Comparison of ENCODE assay signal across 9 cellular contexts in genomic region chr19:16088351-16088984, GRCh38. TPM values are rescaled to one million over a fixed set of nuclear protein-coding genes. Genes with fewer than 3 reads are reported as not detected.
DNase-seq lines count a peak whose midpoint lies in the region; ATAC-seq and TF ChIP-seq lines count a peak whose summit lies in the region.
"Had no signal": no experiment of that assay in that cellular context is flagged by ENCODE, and none has a peak within 500 bp of the region (broad histone marks: within the 10 kb centered on the region; RNA-seq: fewer than 3 reads in every experiment).

No MANE protein-coding gene starts in this region.

- peaks cover 100% of the 10 kb centered on the region for H4K20me1 ChIP-seq in smooth muscle cell (ENCODE audit: low read depth)

- peak; percentile 41 for TF ChIP-seq POLR2A in GM18505 (IDR thresholded peaks at IDR 0.05; ENCODE audit: borderline replicate concordance, extremely low read depth, insufficient read depth, insufficient read length)

- H3K27me3 ChIP-seq in smooth muscle cell (ENCODE audit: low read depth) = no peaks in the 10 kb centered on the region

- no peak overlapping the region for H2AFZ ChIP-seq in smooth muscle cell (ENCODE audit: low read depth)

- H3K4me1 ChIP-seq in smooth muscle cell (ENCODE audit: low read depth) = no peaks in the 10 kb centered on the region

- H3K9me3 Mint-ChIP-seq in WTC11 = no peaks in the 10 kb centered on the region
- no peaks in the 10 kb centered on the region for H3K9me3 Mint-ChIP-seq in immature natural killer cell

- WGBS in smooth muscle cell (ENCODE audit: low lambda C conversion rate) = 97% methylated on average over 16 of the region's 16 CpGs

- no peaks in the 10 kb centered on the region for H3K27me3 Mint-ChIP-seq in WTC11 (ENCODE audit: low read depth)
- H3K27me3 Mint-ChIP-seq in immature natural killer cell (ENCODE audit: low read depth in 3 of 3) = peaks cover 5 to 14% (median 8%) of the 10 kb centered on the region in 3 donors

- peaks cover 92% of the 10 kb centered on the region for H3F3A ChIP-seq in smooth muscle cell (ENCODE audit: low read depth)

- peak overlapping the region; percentile 57 for H3K27ac ChIP-seq in smooth muscle cell (ENCODE audit: low read depth)

- peaks cover 91% of the 10 kb centered on the region for H3K36me3 Mint-ChIP-seq in WTC11
- H3K36me3 Mint-ChIP-seq in immature natural killer cell = peaks cover 33 to 64% (median 44%) of the 10 kb centered on the region in 3 donors

- ATAC-seq in GM18505 (IDR thresholded peaks at IDR 0.05; ENCODE audit: unreplicated experiment) = no peak
- no peak for ATAC-seq in WTC11
- no peak for ATAC-seq in HG02973 (IDR thresholded peaks at IDR 0.05; ENCODE audit: unreplicated experiment)
- ATAC-seq in HG02763 (IDR thresholded peaks at IDR 0.05; ENCODE audit: unreplicated experiment) = no peak

- H3K4me1 Mint-ChIP-seq in WTC11 (no peaks in the 10 kb centered on the region), immature natural killer cell (peaks cover 49 to 55% of the 10 kb centered on the region in 2 donors)

- peaks cover 43% of the 10 kb centered on the region for H3K36me3 ChIP-seq in smooth muscle cell (ENCODE audit: low read depth)

- POLR2A ChIA-PET in WTC11 (lab: Charles Lee) = no interaction called here

- H3K4me3 Mint-ChIP-seq in WTC11 (no peak overlapping the region), immature natural killer cell (peak overlapping the region in 3 of 5 donors; percentile 7 to 32 (median 28))

- H3K4me3 ChIP-seq in smooth muscle cell = no peak overlapping the region

- H3K9ac ChIP-seq in smooth muscle cell (ENCODE audit: low read depth) = no peak overlapping the region

- H3K79me2 ChIP-seq in smooth muscle cell (ENCODE audit: low read depth) = peaks cover 94% of the 10 kb centered on the region

- no peak overlapping the region for H3K4me2 ChIP-seq in smooth muscle cell

- CTCF ChIA-PET in WTC11 (lab: Charles Lee) = interaction anchor here (0.6 to 1.2 kb wide), 3 partner anchors 15 to 187 kb away, joined by 3 read pairs; no protein-coding TSS in a partner anchor

- H3K9me3 ChIP-seq in smooth muscle cell (replicated peaks; ENCODE audit: low read depth) = no peaks in the 10 kb centered on the region

- DNase-seq in WTC11 (ENCODE audit: low spot score) = no peak
- no peak for DNase-seq in immature natural killer cell
- DNase-seq in smooth muscle cell (lab: John Stamatoyannopoulos, UW; ENCODE audit: unreplicated experiment) = no peak
- DNase-seq in NK-92 (lab: John Stamatoyannopoulos, UW; ENCODE audit: unreplicated experiment) = no peak
- no peak for DNase-seq in NCI-H82 (lab: John Stamatoyannopoulos, UW)
- DNase-seq: NCI-H1105 had no signal

- no peak for TF ChIP-seq CTCF in WTC11 (IDR thresholded peaks at IDR 0.05)
- TF ChIP-seq CTCF in smooth muscle cell (IDR thresholded peaks at IDR 0.05; ENCODE audit: borderline replicate concordance, insufficient read depth, poor library complexity, severe bottlenecking) = peak; percentile 12

- H3K27ac Mint-ChIP-seq in WTC11 (peak overlapping the region; percentile 49; the same call in 1 of the 2 replicates), immature natural killer cell (peak overlapping the region in 5 of 6 donors; percentile 56 to 76 (median 70))

TF ChIP-seq in WTC11, 78 proteins besides CTCF, POLR2A, EP300 and RAD21 (continues in another document):
- TF ChIP-seq ESRRA (CRISPR knock-in tag; IDR thresholded peaks at IDR 0.05; ENCODE audit: borderline replicate concordance) = no peak
- no peak for TF ChIP-seq TEAD4 (CRISPR knock-in tag; IDR thresholded peaks at IDR 0.05)
- TF ChIP-seq ARID4B (CRISPR knock-in tag; IDR thresholded peaks at IDR 0.05; ENCODE audit: borderline replicate concordance) = no peak
- no peak for TF ChIP-seq NFATC4 (CRISPR knock-in tag; IDR thresholded peaks at IDR 0.05)
- TF ChIP-seq E2F1 (CRISPR knock-in tag; IDR thresholded peaks at IDR 0.05) = no peak
- no peak for TF ChIP-seq ETV6 (CRISPR knock-in tag; IDR thresholded peaks at IDR 0.05)
- no peak for TF ChIP-seq ERG (CRISPR knock-in tag; IDR thresholded peaks at IDR 0.05)
- no peak for TF ChIP-seq NR3C1 (CRISPR knock-in tag; conservative IDR thresholded peaks at IDR 0.05; ENCODE audit: low read depth)
- TF ChIP-seq TP53 (CRISPR knock-in tag; IDR thresholded peaks at IDR 0.05) = no peak
- no peak for TF ChIP-seq USF1 (CRISPR knock-in tag; IDR thresholded peaks at IDR 0.05)
- TF ChIP-seq IRF2 (CRISPR knock-in tag; IDR thresholded peaks at IDR 0.05; ENCODE audit: borderline replicate concordance, low read depth) = no peak
- TF ChIP-seq SOX15 (CRISPR knock-in tag; IDR thresholded peaks at IDR 0.05) = no peak

RNA-seq across cellular contexts. Expression of gene TPM4, which starts 12.2 kb away (rescaled TPM):
- total RNA-seq in WTC11 (2021) (302 to 327 TPM (median 323 TPM) in 3 replicates), smooth muscle cell (1,074 and 1,158 TPM in 2 replicates)
- polyA plus RNA-seq in immature natural killer cell (100 to 1,000 TPM; 106 to 193 (median 107) TPM), smooth muscle cell (921 and 1,070 TPM in 2 replicates)

RNA-seq across cellular contexts. Expression of gene RAB8A, which starts 23.2 kb away (rescaled TPM):
- 68.4 to 81.8 TPM (median 74.0 TPM) in 3 replicates for total RNA-seq in WTC11 (2021)
- polyA plus RNA-seq in immature natural killer cell = 100 to 1,000 TPM; 110 to 184 (median 126) TPM
- 47.3 and 60.2 TPM in 2 replicates for total RNA-seq in smooth muscle cell
- 90.5 and 96.0 TPM in 2 replicates for polyA plus RNA-seq in smooth muscle cell

RNA-seq across cellular contexts. Expression of gene HSH2D, which starts 55.0 kb away (rescaled TPM):
- total RNA-seq in WTC11 (2021) (1.6 to 3.2 TPM (median 3.0 TPM) in 3 replicates), smooth muscle cell (0.22 TPM in 1 of 2 replicates, not detected in the other)
- polyA plus RNA-seq in immature natural killer cell (100 to 1,000 TPM in 1 of 3 donors, 10 to 100 TPM in 2; 70.4 to 127 (median 97.4) TPM), smooth muscle cell (0.07 and 0.17 TPM in 2 replicates)
